5 cellular contexts compared by ENCODE assay signal in the genomic region with DNA sequence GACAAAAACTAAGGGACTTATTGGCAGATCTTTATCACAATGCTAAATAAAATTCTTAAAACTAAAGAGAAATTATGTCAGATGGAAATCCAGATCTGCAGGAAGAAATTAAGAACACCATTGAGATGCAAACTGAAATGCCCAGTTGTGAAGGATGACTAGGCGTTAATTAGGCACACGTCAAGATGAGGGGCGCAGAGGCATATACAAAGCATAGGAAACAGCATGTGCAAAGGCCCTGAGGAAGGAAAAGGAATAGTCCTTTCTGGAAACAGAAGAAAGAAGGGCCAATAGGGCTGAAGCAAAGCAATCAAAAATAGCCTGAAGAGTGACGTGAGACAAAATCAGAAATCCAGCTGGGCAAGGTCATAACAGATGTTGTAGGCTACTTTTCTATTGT.
TF ChIP-seq lines count a peak whose summit lies in the region.

No MANE protein-coding gene starts in this region.

TF ChIP-seq in A549, 52 proteins besides CTCF, POLR2A, EP300 and RAD21:
- peak; percentile 27; the same call in 1 of the 2 replicates for TF ChIP-seq NFE2L2 (conservative IDR thresholded peaks at IDR 0.05; ENCODE audit: low read length)

TF ChIP-seq in HEK293, 187 proteins besides CTCF, POLR2A, EP300 and RAD21:
- peak; percentile 55 for TF ChIP-seq ZNF623 (tag by site-specific recombination; IDR thresholded peaks at IDR 0.05)

TF ChIP-seq in IMR-90, 13 proteins besides CTCF, POLR2A, EP300 and RAD21:
- peak; percentile 39 for TF ChIP-seq NFE2L2 (IDR thresholded peaks at IDR 0.05; ENCODE audit: low read depth, low read length)
TF ChIP-seq in IMR-90: peak in this region for 1; not testable (repeated sequence) for 12.

TF ChIP-seq in K562, 482 proteins besides CTCF, POLR2A, EP300 and RAD21:
- TF ChIP-seq MAFG (tag; conservative IDR thresholded peaks at IDR 0.05): peak; percentile 41
- TF ChIP-seq ZNF316 (IDR thresholded peaks at IDR 0.05): 0 out of 2 replicates have a peak, but pooled peaks have one; percentile 2
- peak; percentile 38 for TF ChIP-seq NFE2 (IDR thresholded peaks at IDR 0.05; ENCODE audit: low read depth)

TF ChIP-seq in HepG2, 621 proteins besides CTCF, POLR2A, EP300 and RAD21:
- peak; percentile 55; the same call in 1 of the 2 replicates for TF ChIP-seq NFE2L2 (IDR thresholded peaks at IDR 0.05; ENCODE audit: low read length)
